ENCODE assay signal across 3 cellular contexts in genomic region chr3:166489826-166490225, GRCh38.
"Had no signal": no experiment of that assay in that cellular context is flagged by ENCODE, and none has a peak within 500 bp of the region (broad histone marks: within the 10 kb centered on the region; RNA-seq: fewer than 3 reads in every experiment).

No MANE protein-coding gene starts in this region.

- DNase-seq: GDM1, GF-D8 had no signal

- H3K4me3 ChIP-seq: GM12878 had no signal

- ATAC-seq: GM12878 had no signal
